In genomic region chr11:62013266-62014157, GRCh38 we compare ENCODE assay signal across 1 cellular context.
TF ChIP-seq lines count a peak whose summit lies in the region.

No MANE protein-coding gene starts in this region.

TF ChIP-seq in HepG2, 621 proteins besides CTCF, POLR2A, EP300 and RAD21 (continued from another document):
- TF ChIP-seq HMGXB4 (CRISPR knock-in tag; IDR thresholded peaks at IDR 0.05; ENCODE audit: borderline replicate concordance in 1 of 2, low read depth in 1 of 2) = no peak
- no peak for TF ChIP-seq AHDC1 (CRISPR knock-in tag; IDR thresholded peaks at IDR 0.05; ENCODE audit: borderline replicate concordance)
- TF ChIP-seq ZNF670 (CRISPR knock-in tag; IDR thresholded peaks at IDR 0.05; ENCODE audit: borderline replicate concordance) = no peak
- no peak for TF ChIP-seq ATF1 (CRISPR knock-in tag; IDR thresholded peaks at IDR 0.05)
- TF ChIP-seq NFIC (IDR thresholded peaks at IDR 0.05; ENCODE audit: low read length) = no peak
- no peak for TF ChIP-seq MEF2D (CRISPR knock-in tag; IDR thresholded peaks at IDR 0.05)
- no peak for TF ChIP-seq ZSCAN5A (CRISPR knock-in tag; IDR thresholded peaks at IDR 0.05; ENCODE audit: borderline replicate concordance)
- TF ChIP-seq FOSL2 (CRISPR knock-in tag; IDR thresholded peaks at IDR 0.05) = 0 out of 2 replicates have a peak, but pooled peaks have one; percentile 1
- TF ChIP-seq THYN1 (CRISPR knock-in tag; IDR thresholded peaks at IDR 0.05; ENCODE audit: borderline replicate concordance, low read depth) = no peak
- TF ChIP-seq PAXIP1 (CRISPR knock-in tag; conservative IDR thresholded peaks at IDR 0.05) = 0 out of 2 replicates have a peak, but pooled peaks have one; percentile 30
- TF ChIP-seq PPARG (CRISPR knock-in tag; conservative IDR thresholded peaks at IDR 0.05) = no peak
- no peak for TF ChIP-seq SOX6 (IDR thresholded peaks at IDR 0.05)
- peak; percentile 15; the same call in 1 of the 2 replicates for TF ChIP-seq SOX6 (CRISPR knock-in tag; IDR thresholded peaks at IDR 0.05)
- TF ChIP-seq RBAK (CRISPR knock-in tag; IDR thresholded peaks at IDR 0.05) = no peak
- TF ChIP-seq ZBTB2 (CRISPR knock-in tag; IDR thresholded peaks at IDR 0.05; ENCODE audit: low read depth) = no peak
- no peak for TF ChIP-seq ZNF512 (CRISPR knock-in tag; IDR thresholded peaks at IDR 0.05)
- no peak for TF ChIP-seq PAX8 (CRISPR knock-in tag; IDR thresholded peaks at IDR 0.05; ENCODE audit: borderline replicate concordance)
- no peak for TF ChIP-seq ZNF326 (CRISPR knock-in tag; IDR thresholded peaks at IDR 0.05; ENCODE audit: borderline replicate concordance)
- no peak for TF ChIP-seq ZBTB26 (CRISPR knock-in tag; IDR thresholded peaks at IDR 0.05; ENCODE audit: borderline replicate concordance)
- no peak for TF ChIP-seq HMG20A (CRISPR knock-in tag; IDR thresholded peaks at IDR 0.05; ENCODE audit: borderline replicate concordance)
- no peak for TF ChIP-seq ZFX (CRISPR knock-in tag; IDR thresholded peaks at IDR 0.05; ENCODE audit: low read depth)
- no peak for TF ChIP-seq ZBTB25 (CRISPR knock-in tag; IDR thresholded peaks at IDR 0.05)
- TF ChIP-seq CBX1 (IDR thresholded peaks at IDR 0.05; ENCODE audit: low read depth) = no peak
- no peak for TF ChIP-seq ZNF75D (CRISPR knock-in tag; IDR thresholded peaks at IDR 0.05; ENCODE audit: borderline replicate concordance)
TF ChIP-seq in HepG2: peak in this region for 9.
